1 cellular context compared by ENCODE assay signal in genomic region chr9:114721491-114722362, GRCh38.
TF ChIP-seq lines count a peak whose summit lies in the region.

No MANE protein-coding gene starts in this region.

TF ChIP-seq in HepG2, 621 proteins besides CTCF, POLR2A, EP300 and RAD21 (continued from another document and continues in another):
- TF ChIP-seq ZNF639 (CRISPR knock-in tag; conservative IDR thresholded peaks at IDR 0.05) (peak; percentile 68; the same call in 1 of the 2 replicates), MBD4 (IDR thresholded peaks at IDR 0.05; ENCODE audit: borderline replicate concordance, low read length) (no peak), GPN1 (CRISPR knock-in tag; IDR thresholded peaks at IDR 0.05; ENCODE audit: borderline replicate concordance) (no peak), ZNF746 (CRISPR knock-in tag; IDR thresholded peaks at IDR 0.05) (peak; percentile 87), CHD4 (IDR thresholded peaks at IDR 0.05; ENCODE audit: borderline replicate concordance, low read length) (no peak), SATB2 (CRISPR knock-in tag; IDR thresholded peaks at IDR 0.05) (0 out of 2 replicates have a peak, but pooled peaks have one; percentile 30), GATAD2A (CRISPR knock-in tag; IDR thresholded peaks at IDR 0.05) (peak; percentile 97), RFXAP (CRISPR knock-in tag; IDR thresholded peaks at IDR 0.05; ENCODE audit: borderline replicate concordance) (peak; percentile 91), IKZF4 (CRISPR knock-in tag; IDR thresholded peaks at IDR 0.05; ENCODE audit: borderline replicate concordance, low read depth, not compliant biosample characterization) (no peak), NCOA1 (CRISPR knock-in tag; IDR thresholded peaks at IDR 0.05) (peak; percentile 68; the same call in 1 of the 2 replicates), MLX (CRISPR knock-in tag; IDR thresholded peaks at IDR 0.05) (peak; percentile 97), ZBTB38 (CRISPR knock-in tag; IDR thresholded peaks at IDR 0.05) (no peak), JUND (CRISPR knock-in tag; IDR thresholded peaks at IDR 0.05) (peak; percentile 89), ZNF780A (CRISPR knock-in tag; IDR thresholded peaks at IDR 0.05) (no peak), GMEB1 (CRISPR knock-in tag; IDR thresholded peaks at IDR 0.05; ENCODE audit: borderline replicate concordance) (peak; percentile 45; the same call in 1 of the 2 replicates), ZFP36 (IDR thresholded peaks at IDR 0.05; ENCODE audit: borderline replicate concordance, low read depth, low read length, partially characterized antibody) (no peak), ZNF674 (CRISPR knock-in tag; IDR thresholded peaks at IDR 0.05; ENCODE audit: low read depth) (no peak), NFRKB (IDR thresholded peaks at IDR 0.05) (no peak), ZNF382 (CRISPR knock-in tag; IDR thresholded peaks at IDR 0.05; ENCODE audit: borderline replicate concordance) (no peak), ZNF160 (CRISPR knock-in tag; IDR thresholded peaks at IDR 0.05) (0 out of 2 replicates have a peak, but pooled peaks have one; percentile 32), ZNF225 (CRISPR knock-in tag; IDR thresholded peaks at IDR 0.05) (no peak), PHB2 (IDR thresholded peaks at IDR 0.05; ENCODE audit: partially characterized antibody) (no peak), ZNF230 (CRISPR knock-in tag; IDR thresholded peaks at IDR 0.05) (peak; percentile 92), SP5 (CRISPR knock-in tag; IDR thresholded peaks at IDR 0.05; ENCODE audit: borderline replicate concordance, low read depth) (peak; percentile 95), ZNF7 (CRISPR knock-in tag; IDR thresholded peaks at IDR 0.05) (no peak), ZNF552 (CRISPR knock-in tag; IDR thresholded peaks at IDR 0.05; ENCODE audit: borderline replicate concordance) (no peak), ZNF333 (CRISPR knock-in tag; IDR thresholded peaks at IDR 0.05; ENCODE audit: borderline replicate concordance) (no peak), RBAK (CRISPR knock-in tag; IDR thresholded peaks at IDR 0.05) (0 out of 2 replicates have a peak, but pooled peaks have one; percentile 25), MEF2D (CRISPR knock-in tag; IDR thresholded peaks at IDR 0.05) (peak; percentile 85), ATF4 (CRISPR knock-in tag; IDR thresholded peaks at IDR 0.05) (peak in 1 of 2 experiments; percentile 90; a peak in 2 of 4 replicates), YY1 (IDR thresholded peaks at IDR 0.05; ENCODE audit: insufficient read depth, insufficient replicate concordance, low read depth, low read length) (no peak), ATRX (CRISPR knock-in tag; IDR thresholded peaks at IDR 0.05; ENCODE audit: borderline replicate concordance) (no peak), CERS6 (CRISPR knock-in tag; IDR thresholded peaks at IDR 0.05) (no peak), HMG20B (CRISPR knock-in tag; conservative IDR thresholded peaks at IDR 0.05) (peak; percentile 92), ZNF879 (CRISPR knock-in tag; IDR thresholded peaks at IDR 0.05) (peak; percentile 42; the same call in 1 of the 2 replicates), NAIF1 (CRISPR knock-in tag; IDR thresholded peaks at IDR 0.05; ENCODE audit: borderline replicate concordance) (no peak), ZNF512 (CRISPR knock-in tag; IDR thresholded peaks at IDR 0.05) (no peak), FOXK2 (IDR thresholded peaks at IDR 0.05) (peak; percentile 97), HIC2 (CRISPR knock-in tag; IDR thresholded peaks at IDR 0.05; ENCODE audit: low read depth) (peak; percentile 67), NFKBIZ (CRISPR knock-in tag; IDR thresholded peaks at IDR 0.05) (peak; percentile 87), ZBTB1 (CRISPR knock-in tag; IDR thresholded peaks at IDR 0.05; ENCODE audit: borderline replicate concordance) (no peak), ZNF652 (CRISPR knock-in tag; IDR thresholded peaks at IDR 0.05; ENCODE audit: borderline replicate concordance, low read depth) (no peak), KAT8 (CRISPR knock-in tag; IDR thresholded peaks at IDR 0.05) (peak; percentile 89), AFF4 (CRISPR knock-in tag; IDR thresholded peaks at IDR 0.05) (no peak), MIER2 (CRISPR knock-in tag; IDR thresholded peaks at IDR 0.05) (peak; percentile 83), ESRRA (CRISPR knock-in tag; IDR thresholded peaks at IDR 0.05; ENCODE audit: low read depth) (peak; percentile 90), ZNF280D (CRISPR knock-in tag; IDR thresholded peaks at IDR 0.05) (peak; percentile 78), TMF1 (CRISPR knock-in tag; IDR thresholded peaks at IDR 0.05; ENCODE audit: low read depth) (no peak), ZNF790 (CRISPR knock-in tag; IDR thresholded peaks at IDR 0.05; ENCODE audit: borderline replicate concordance) (no peak), ZNF296 (CRISPR knock-in tag; conservative IDR thresholded peaks at IDR 0.05) (no peak), TIGD3 (CRISPR knock-in tag; IDR thresholded peaks at IDR 0.05; ENCODE audit: borderline replicate concordance) (no peak), ARID2 (CRISPR knock-in tag; IDR thresholded peaks at IDR 0.05; ENCODE audit: borderline replicate concordance) (no peak; the same call in 1 of the 2 replicates)
